In the genomic region with DNA sequence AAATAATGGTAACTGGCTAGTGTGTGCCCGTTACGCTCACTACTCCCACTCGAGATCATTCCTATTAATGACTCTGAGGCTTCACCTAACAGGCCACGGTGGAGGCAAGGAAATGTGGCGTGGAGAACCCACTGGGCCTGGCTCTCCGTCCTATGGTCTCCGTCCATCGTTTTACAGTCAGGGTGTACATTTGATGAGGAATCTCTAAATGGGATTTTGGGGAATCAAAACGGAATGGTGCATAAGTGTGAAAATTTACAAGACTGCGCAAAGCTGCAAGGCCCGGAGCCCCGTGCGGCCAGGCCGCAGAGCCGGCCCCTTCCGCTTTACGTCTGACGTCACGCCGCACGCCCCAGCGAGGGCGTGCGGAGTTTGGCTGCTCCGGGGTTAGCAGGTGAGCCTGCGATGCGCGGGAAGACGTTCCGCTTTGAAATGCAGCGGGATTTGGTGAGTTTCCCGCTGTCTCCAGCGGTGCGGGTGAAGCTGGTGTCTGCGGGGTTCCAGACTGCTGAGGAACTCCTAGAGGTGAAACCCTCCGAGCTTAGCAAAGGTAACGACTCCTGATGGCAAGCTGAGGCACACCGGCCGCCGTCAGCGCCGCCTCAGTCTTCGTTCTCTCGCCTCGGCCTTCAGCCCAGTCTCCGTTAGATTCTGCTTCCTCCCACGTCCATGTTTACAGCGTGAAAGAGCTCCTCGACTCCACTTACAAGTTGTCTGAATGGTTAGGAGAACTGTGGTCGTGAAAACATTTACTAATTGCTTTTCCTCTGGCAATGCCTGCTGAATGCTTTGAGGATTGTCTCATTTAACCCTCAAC, we compare ENCODE assay signal across 1 cellular context.
TF ChIP-seq lines count a peak whose summit lies in the region.

TSS of gene RAD51C (plus strand) at position 364 of the 817 bp plus-strand sequence. CDS start at position 406, 42 bp downstream.

TF ChIP-seq in H1, 55 proteins besides CTCF, POLR2A, EP300 and RAD21:
- TF ChIP-seq GABPA (IDR thresholded peaks at IDR 0.05; ENCODE audit: borderline replicate concordance, insufficient read depth, low read length) (no peak), TCF12 (IDR thresholded peaks at IDR 0.05; ENCODE audit: low read depth, low read length) (0 out of 2 replicates have a peak, but pooled peaks have one; percentile 11), BRCA1 (IDR thresholded peaks at IDR 0.05; ENCODE audit: low read depth, low read length) (no peak), TBP (IDR thresholded peaks at IDR 0.05; ENCODE audit: low read depth, low read length) (peak; percentile 41; the same call in 1 of the 2 replicates), SP1 (IDR thresholded peaks at IDR 0.05; ENCODE audit: low read depth, low read length) (no peak), RXRA (IDR thresholded peaks at IDR 0.05; ENCODE audit: insufficient read depth, low read depth, low read length) (0 out of 2 replicates have a peak, but pooled peaks have one; percentile 59), PHF8 (conservative IDR thresholded peaks at IDR 0.05; ENCODE audit: low read depth, low read length) (peak; percentile 53), ASH2L (IDR thresholded peaks at IDR 0.05; ENCODE audit: low read length) (peak; percentile 76), KDM1A (IDR thresholded peaks at IDR 0.05; ENCODE audit: borderline replicate concordance, low read length) (no peak), SP4 (IDR thresholded peaks at IDR 0.05; ENCODE audit: low read length) (0 out of 2 replicates have a peak, but pooled peaks have one; percentile 61), RBBP5 (IDR thresholded peaks at IDR 0.05; ENCODE audit: borderline replicate concordance, low read depth, low read length) (peak; percentile 64; the same call in 1 of the 2 replicates), HDAC2 (IDR thresholded peaks at IDR 0.05; ENCODE audit: borderline replicate concordance in 1 of 2, low read depth in 2 of 2, low read length in 2 of 2) (0 out of 4 replicates have a peak, but pooled peaks of 1 of the 2 experiments have one; percentile 43), YY1 (IDR thresholded peaks at IDR 0.05; ENCODE audit: low read depth, low read length) (peak; percentile 22; the same call in 1 of the 2 replicates), RFX5 (IDR thresholded peaks at IDR 0.05; ENCODE audit: borderline replicate concordance, low read depth, low read length) (no peak), TAF7 (optimal IDR thresholded peaks at IDR 0.05; ENCODE audit: borderline replicate concordance, low read depth, low read length) (peak; percentile 61), NRF1 (IDR thresholded peaks at IDR 0.05; ENCODE audit: low read depth, low read length) (no peak), CREB1 (IDR thresholded peaks at IDR 0.05) (peak; percentile 80), BACH1 (IDR thresholded peaks at IDR 0.05; ENCODE audit: low read length) (no peak), MAX (IDR thresholded peaks at IDR 0.05) (peak; percentile 88), CHD2 (IDR thresholded peaks at IDR 0.05; ENCODE audit: low read length) (peak; percentile 77), TAF1 (IDR thresholded peaks at IDR 0.05; ENCODE audit: low read depth, low read length) (peak; percentile 74), KDM4A (IDR thresholded peaks at IDR 0.05; ENCODE audit: low read depth, low read length, severe bottlenecking) (peak; percentile 34)
- TF ChIP-seq, protein P1, sequence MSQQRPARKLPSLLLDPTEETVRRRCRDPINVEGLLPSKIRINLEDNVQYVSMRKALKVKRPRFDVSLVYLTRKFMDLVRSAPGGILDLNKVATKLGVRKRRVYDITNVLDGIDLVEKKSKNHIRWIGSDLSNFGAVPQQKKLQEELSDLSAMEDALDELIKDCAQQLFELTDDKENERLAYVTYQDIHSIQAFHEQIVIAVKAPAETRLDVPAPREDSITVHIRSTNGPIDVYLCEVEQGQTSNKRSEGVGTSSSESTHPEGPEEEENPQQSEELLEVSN (IDR thresholded peaks at IDR 0.05), result peak; percentile 98
- TF ChIP-seq, protein P2, sequence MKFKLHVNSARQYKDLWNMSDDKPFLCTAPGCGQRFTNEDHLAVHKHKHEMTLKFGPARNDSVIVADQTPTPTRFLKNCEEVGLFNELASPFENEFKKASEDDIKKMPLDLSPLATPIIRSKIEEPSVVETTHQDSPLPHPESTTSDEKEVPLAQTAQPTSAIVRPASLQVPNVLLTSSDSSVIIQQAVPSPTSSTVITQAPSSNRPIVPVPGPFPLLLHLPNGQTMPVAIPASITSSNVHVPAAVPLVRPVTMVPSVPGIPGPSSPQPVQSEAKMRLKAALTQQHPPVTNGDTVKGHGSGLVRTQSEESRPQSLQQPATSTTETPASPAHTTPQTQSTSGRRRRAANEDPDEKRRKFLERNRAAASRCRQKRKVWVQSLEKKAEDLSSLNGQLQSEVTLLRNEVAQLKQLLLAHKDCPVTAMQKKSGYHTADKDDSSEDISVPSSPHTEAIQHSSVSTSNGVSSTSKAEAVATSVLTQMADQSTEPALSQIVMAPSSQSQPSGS (IDR thresholded peaks at IDR 0.05; ENCODE audit: low read length), result peak; percentile 20; the same call in 1 of the 2 replicates
TF ChIP-seq in H1: peak in this region for 17.
